Comparison of ENCODE assay signal across 30 cellular contexts in genomic region chrX:40757058-40757457, GRCh38.
"Had no signal": no experiment of that assay in that cellular context is flagged by ENCODE, and none has a peak within 500 bp of the region (broad histone marks: within the 10 kb centered on the region; RNA-seq: fewer than 3 reads in every experiment).

No MANE protein-coding gene starts in this region.

- H3K4me3 Mint-ChIP-seq: dendritic cell treated with granulocyte-macrophage colony-stimulating factor and Interleukin-4, amounts not matched to agents 40 ng/mL and 50 ng/mL, for 4 days; endodermal cell; memory B cell; mesothelial cell of epicardium; naive B cell; natural killer cell treated with Interleukin-12 subunit alpha and Interleukin-12 subunit beta and Interleukin-15 and Interleukin-18, amount 100 ng/mL, for 72 hours; neural crest cell; stimulated activated memory B cell treated with anti-CD40 and anti-IgM and Interleukin-4, amounts not matched to agents 10 μg/mL and 1 μg/mL and 100 μg/mL, for 72 hours had no signal

- FAIRE-seq: colon, keratinocyte, urothelium cell line had no signal

- ATAC-seq: esophagus mucosa; foreskin keratinocyte; heart right ventricle; mucosa of descending colon; natural killer cell treated with Interleukin-12 subunit alpha and Interleukin-12 subunit beta and Interleukin-15 and Interleukin-18, amount 100 ng/mL, for 72 hours; sciatic nerve; stimulated activated memory B cell treated with anti-CD40 and anti-IgM and Interleukin-4, amounts not matched to agents 10 μg/mL and 1 μg/mL and 100 μg/mL, for 72 hours; stimulated activated naive CD8-positive, alpha-beta T cell treated with anti-CD3 and anti-CD28 coated beads, Interleukin-15, Interleukin-2, amounts not matched to agents 100 U/mL and 50 U/mL, for 24 hours had no signal

- H3K4me1 Mint-ChIP-seq: endodermal cell, memory B cell, mesothelial cell of epicardium, neural crest cell had no signal

- H3K4me3 ChIP-seq: heart right ventricle, lung, mucosa of descending colon, prostate gland, right atrium auricular region, testis, tibial nerve, upper lobe of left lung had no signal

- H3K27ac Mint-ChIP-seq: dendritic cell treated with granulocyte-macrophage colony-stimulating factor and Interleukin-4, amounts not matched to agents 40 ng/mL and 50 ng/mL, for 4 days; endodermal cell; mesothelial cell of epicardium; naive B cell; natural killer cell treated with Interleukin-12 subunit alpha and Interleukin-12 subunit beta and Interleukin-15 and Interleukin-18, amount 100 ng/mL, for 72 hours; stimulated activated memory B cell treated with anti-CD40 and anti-IgM and Interleukin-4, amounts not matched to agents 10 μg/mL and 1 μg/mL and 100 μg/mL, for 72 hours had no signal

- H3K9me3 ChIP-seq: mucosa of descending colon, prostate gland, testis, tibial nerve had no signal

- H3K36me3 ChIP-seq: heart right ventricle, prostate gland, right atrium auricular region, tibial nerve, upper lobe of left lung had no signal

- H3K4me1 ChIP-seq: foreskin keratinocyte, prostate gland, testis had no signal

- H3K9me3 Mint-ChIP-seq: dendritic cell treated with granulocyte-macrophage colony-stimulating factor and Interleukin-4, amounts not matched to agents 40 ng/mL and 50 ng/mL, for 4 days; memory B cell; natural killer cell treated with Interleukin-12 subunit alpha and Interleukin-12 subunit beta and Interleukin-15 and Interleukin-18, amount 100 ng/mL, for 72 hours; stimulated activated memory B cell treated with anti-CD40 and anti-IgM and Interleukin-4, amounts not matched to agents 10 μg/mL and 1 μg/mL and 100 μg/mL, for 72 hours had no signal

- DNase-seq: effector CD8-positive, alpha-beta T cell; endodermal cell; foreskin keratinocyte; glutamatergic neuron; heart right ventricle; hypothalamus; mucosa of descending colon; naive B cell; stimulated activated CD4-positive, alpha-beta T cell treated with anti-CD3 and anti-CD28 coated beads, Interleukin-2, amount 100 ng/mL, for 24 hours; stimulated activated CD4-positive, alpha-beta T cell treated with anti-CD3 and anti-CD28 coated beads, Interleukin-4, amount 100 ng/mL, for 4 hours; stimulated activated naive CD8-positive, alpha-beta T cell treated with anti-CD3 and anti-CD28 coated beads, Interleukin-15, Interleukin-2, amounts not matched to agents 100 U/mL and 50 U/mL, for 24 hours; substantia nigra; testis; upper lobe of left lung had no signal

- H3K27ac ChIP-seq: epithelial cell of prostate, foreskin keratinocyte, prostate gland, testis, tibial nerve, upper lobe of left lung had no signal

- H3K27me3 Mint-ChIP-seq: dendritic cell treated with granulocyte-macrophage colony-stimulating factor and Interleukin-4, amounts not matched to agents 40 ng/mL and 50 ng/mL, for 4 days; memory B cell; stimulated activated memory B cell treated with anti-CD40 and anti-IgM and Interleukin-4, amounts not matched to agents 10 μg/mL and 1 μg/mL and 100 μg/mL, for 72 hours had no signal

- H3K36me3 Mint-ChIP-seq: memory B cell; mesothelial cell of epicardium; naive B cell; stimulated activated memory B cell treated with anti-CD40 and anti-IgM and Interleukin-4, amounts not matched to agents 10 μg/mL and 1 μg/mL and 100 μg/mL, for 72 hours had no signal

- H3K27me3 ChIP-seq: foreskin keratinocyte, right atrium auricular region, testis, upper lobe of left lung had no signal
